ENCODE assay signal across 8 cellular contexts in the genomic region with DNA sequence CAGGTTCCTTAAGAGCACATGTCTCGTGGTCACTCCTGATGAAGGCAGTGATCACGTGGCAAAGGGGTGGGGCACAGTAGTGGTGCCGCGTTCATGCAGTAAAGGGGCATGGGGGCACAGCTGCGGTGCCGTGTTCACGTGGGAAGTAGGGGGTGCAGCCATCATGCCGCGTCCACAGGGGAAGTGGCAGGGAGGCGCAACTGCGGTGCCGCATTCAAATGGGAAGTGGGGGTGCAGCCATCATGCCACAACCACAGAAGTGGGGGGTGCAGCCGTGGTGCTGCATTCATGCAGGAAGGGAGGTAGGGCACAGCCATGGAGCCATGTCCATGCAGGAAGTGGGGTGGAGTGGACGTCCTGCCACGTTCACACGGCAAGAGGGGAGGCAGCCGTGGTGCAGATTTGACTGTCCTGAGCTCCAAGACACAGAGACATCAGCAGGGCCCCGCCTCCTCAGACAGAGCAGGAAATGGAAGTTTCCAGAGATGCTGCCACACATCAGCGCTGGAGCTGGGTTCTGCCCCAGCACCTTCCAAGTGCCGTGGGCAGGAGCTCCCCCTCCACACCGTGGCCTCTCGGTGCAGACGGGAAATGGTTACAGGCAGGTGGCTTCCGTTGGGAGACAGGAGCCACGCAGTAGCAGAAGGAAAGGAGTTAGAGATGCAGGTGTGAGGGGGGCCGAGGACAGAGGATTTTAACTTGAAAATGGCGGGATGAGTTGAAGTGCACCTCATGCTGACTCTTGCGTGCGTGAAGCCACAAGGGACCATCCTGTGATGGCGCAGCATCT.
DNase-seq lines count a peak whose midpoint lies in the region; ATAC-seq and TF ChIP-seq lines count a peak whose summit lies in the region.

No MANE protein-coding gene starts in this region.

- H3K4me1 ChIP-seq in BLaER1 (peaks cover 80% of the 10 kb centered on the region), neuronal stem cell (ENCODE audit: control insufficient read depth in 2 of 2, insufficient read depth in 1 of 2, low read depth in 1 of 2, low read length in 2 of 2) (peaks cover 0 to 3% of the 10 kb centered on the region in 2 donors)

- H3K36me3 ChIP-seq in BLaER1, result peaks cover 66% of the 10 kb centered on the region
- peaks cover 19 to 94% of the 10 kb centered on the region in 2 donors for H3K36me3 ChIP-seq in neuronal stem cell (replicated peaks in 1 of 2; ENCODE audit: control insufficient read depth in 2 of 2, insufficient read depth in 2 of 2, low read length in 2 of 2)

- peak overlapping the region; percentile 34 for H3K23ac ChIP-seq in neuronal stem cell (ENCODE audit: low read depth, low read length, poor library complexity)

- no peak overlapping the region for H2BK12ac ChIP-seq in neuronal stem cell (ENCODE audit: low read length)

- H3K27ac Mint-ChIP-seq in chondrocyte (ENCODE audit: unreplicated experiment), result no peak overlapping the region

- H3K27me3 Mint-ChIP-seq in chondrocyte (ENCODE audit: low read depth), result no peaks in the 10 kb centered on the region

- no peaks in the 10 kb centered on the region for H3K9me3 Mint-ChIP-seq in chondrocyte (ENCODE audit: low read depth)

- peaks cover 67% of the 10 kb centered on the region for H3K4me1 Mint-ChIP-seq in chondrocyte (ENCODE audit: low read depth)

- H3K27me3 ChIP-seq in BLaER1 (no peaks in the 10 kb centered on the region), neuronal stem cell (ENCODE audit: control insufficient read depth in 3 of 3, insufficient read depth in 3 of 3, low read depth in 1 of 3, low read length in 3 of 3) (no peaks in the 10 kb centered on the region)

- no peak overlapping the region for H2AK5ac ChIP-seq in neuronal stem cell (ENCODE audit: low read depth, low read length)

- no peak overlapping the region for H3K9ac ChIP-seq in BLaER1
- H3K9ac ChIP-seq in neuronal stem cell (ENCODE audit: low read depth, low read length, poor library complexity), result no peak overlapping the region

- intact Hi-C loops in sciatic nerve (cut with DNase I), result no loop called here

- no peak overlapping the region for H3K4me3 Mint-ChIP-seq in chondrocyte (ENCODE audit: unreplicated experiment)

- H3K4ac ChIP-seq in neuronal stem cell (ENCODE audit: low read length), result no peak overlapping the region

- peaks cover 5% of the 10 kb centered on the region for H3K79me1 ChIP-seq in neuronal stem cell (ENCODE audit: low read depth, low read length)

- no peak for ATAC-seq in sciatic nerve

- H3K9me3 ChIP-seq in BLaER1 (no peaks in the 10 kb centered on the region), neuronal stem cell (replicated peaks in 1 of 2; ENCODE audit: control insufficient read depth in 2 of 2, insufficient read depth in 1 of 2, low read depth in 1 of 2, low read length in 2 of 2) (no peaks in the 10 kb centered on the region)

- H3K4me3 ChIP-seq in BLaER1 (0 out of 2 replicates have a peak overlapping the region, but pooled peaks have one; percentile 3), neuronal stem cell (ENCODE audit: low read length in 2 of 2) (no peak overlapping the region)

- H2AFZ ChIP-seq in neuronal stem cell (ENCODE audit: low read length), result no peak overlapping the region

- H3K18ac ChIP-seq in neuronal stem cell (ENCODE audit: low read length), result no peak overlapping the region

- peaks cover 21% of the 10 kb centered on the region for H3K36me3 Mint-ChIP-seq in chondrocyte (ENCODE audit: low read depth)

- no peak overlapping the region for H3K14ac ChIP-seq in neuronal stem cell (ENCODE audit: low read length)

- no peak overlapping the region for H4K91ac ChIP-seq in neuronal stem cell (ENCODE audit: low read depth, low read length, poor library complexity)

- H2BK15ac ChIP-seq in neuronal stem cell (ENCODE audit: low read length), result no peak overlapping the region

- H4K20me1 ChIP-seq in BLaER1, result peaks cover 48% of the 10 kb centered on the region

- WGBS in neuronal stem cell (ENCODE audit: extremely low coverage in 2 of 2, insufficient read length in 2 of 2, insufficient replicate concordance in 1 of 2), 2 donors, result no CpG with 5 or more reads among the region's 30 CpGs

- no peak for TF ChIP-seq CTCF in chondrocyte (IDR thresholded peaks at IDR 0.05)

- DNase-seq in NOMO-1 treated with dmso at 0.1 percent for 144 hours (lab: John Stamatoyannopoulos, UW; ENCODE audit: unreplicated experiment) (peak; percentile 44), neuronal stem cell (ENCODE audit: low spot score) (no peak), NCI-H146 treated with DMSO at 0.1 percent for 48 hours (lab: John Stamatoyannopoulos, UW; ENCODE audit: unreplicated experiment) (no peak), chondrocyte (ENCODE audit: low spot score) (no peak), GM19240 (ENCODE audit: insufficient read length, low spot score) (no peak), sciatic nerve (ENCODE audit: low spot score) (no peak)
- peak; percentile 32 for DNase-seq in activated gamma-delta T cell treated with anti-CD3 and anti-CD28 coated beads, Interleukin-2, amount 50 U/mL, for 16 hours (ENCODE audit: low read depth)

- no peak overlapping the region for H2BK5ac ChIP-seq in neuronal stem cell (ENCODE audit: low read length)

- peak overlapping the region; percentile 44 for H4K8ac ChIP-seq in neuronal stem cell (ENCODE audit: low read depth, low read length)

- H2BK120ac ChIP-seq in neuronal stem cell (ENCODE audit: low read depth, low read length), result no peak overlapping the region

- H3K27ac ChIP-seq in BLaER1 (no peak overlapping the region), neuronal stem cell (replicated peaks; ENCODE audit: low read length) (no peak overlapping the region)

- H3K4me2 ChIP-seq in BLaER1 (peak overlapping the region; percentile 88), neuronal stem cell (ENCODE audit: insufficient read depth, low read length, poor library complexity, severe bottlenecking) (no peak overlapping the region)

Comparison
In these comparisons a context has a peak if more than half of its experiments do, and no peak if none do; other contexts are left out.
1. DNase-seq: peak in NOMO-1 treated with dmso at 0.1 percent for 144 hours (single experiment) and activated gamma-delta T cell treated with anti-CD3 and anti-CD28 coated beads, Interleukin-2, amount 50 U/mL, for 16 hours (single experiment); none in neuronal stem cell (single experiment), NCI-H146 treated with DMSO at 0.1 percent for 48 hours (single experiment), chondrocyte (single experiment), GM19240 (single experiment) and sciatic nerve (single experiment).